ENCODE assay signal across 8 cellular contexts in the genomic region with DNA sequence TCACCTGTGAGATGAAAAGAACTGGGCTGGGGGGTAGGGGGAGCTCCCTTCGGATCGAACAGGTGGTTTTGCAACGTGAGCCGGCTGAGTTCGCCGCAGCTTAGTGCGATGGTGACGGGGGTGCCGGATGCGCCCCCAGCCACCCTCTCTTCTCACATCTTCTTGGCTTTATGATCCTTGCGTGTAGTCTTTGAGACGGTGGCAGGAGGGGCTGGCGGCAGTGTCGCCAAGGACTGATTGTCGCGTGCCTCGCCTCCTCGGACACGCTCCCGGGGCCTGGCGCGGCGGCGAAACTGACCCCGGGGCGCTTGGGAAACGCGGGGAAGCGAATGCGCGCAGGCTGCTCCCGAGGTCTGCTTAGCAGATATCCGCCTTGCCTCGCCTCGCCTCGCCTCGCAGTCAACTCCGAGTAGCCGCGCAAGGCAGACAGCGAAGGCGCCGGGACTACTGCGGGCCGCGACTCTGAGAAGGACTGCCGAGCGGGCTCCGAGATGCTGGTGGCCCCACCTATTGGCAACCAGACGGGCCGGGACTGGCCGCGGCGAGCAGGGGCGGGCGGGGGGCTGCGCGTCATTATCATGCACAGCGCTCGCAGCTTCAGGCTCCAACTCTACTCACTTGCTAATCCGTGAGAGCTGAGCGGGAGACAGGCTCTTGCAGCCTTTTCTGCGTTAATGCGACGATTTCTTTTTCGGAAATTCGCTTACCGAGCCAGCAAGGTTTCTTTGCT. TPM values are rescaled to one million over a fixed set of nuclear protein-coding genes. Genes with fewer than 3 reads are reported as not detected.
A peak's percentile ranks its signal among the peaks of the same experiment; 100 is the strongest.
DNase-seq lines count a peak whose midpoint lies in the region; ATAC-seq and TF ChIP-seq lines count a peak whose summit lies in the region.

No MANE protein-coding gene starts in this region.

- no peaks in the 10 kb centered on the region for H3K9me3 Mint-ChIP-seq in activated T-helper 17 cell treated with anti-CD3 and anti-CD28 coated beads, Interleukin-2, amount 50 U/mL, for 72 hours
- no peaks in the 10 kb centered on the region; the same call in 1 of the 2 replicates for H3K9me3 Mint-ChIP-seq in HFFc6

- H4K20me1 ChIP-seq in MM.1S (ENCODE audit: insufficient read depth, low read length), result no peaks in the 10 kb centered on the region

- no peaks in the 10 kb centered on the region for H3K4me1 Mint-ChIP-seq in activated T-helper 17 cell treated with anti-CD3 and anti-CD28 coated beads, Interleukin-2, amount 50 U/mL, for 72 hours
- peaks cover 7% of the 10 kb centered on the region; the same call in 1 of the 2 replicates for H3K4me1 Mint-ChIP-seq in HFFc6 (ENCODE audit: low read depth)

- peak overlapping the region; percentile 72 for H2AFZ ChIP-seq in MM.1S (ENCODE audit: low read length)

- DNase-seq in DMS 273 treated with DMSO at 0.1 percent for 48 hours (lab: John Stamatoyannopoulos, UW) (peak; percentile 61), MM.1S (peak; percentile 59), adrenal gland (peak in 6 of 7 donors; percentile 11 to 85 (median 30)), hepatic stellate cell (ENCODE audit: low spot score) (peak; percentile 67), putamen (ENCODE audit: low spot score) (peak; percentile 85), HFFc6 (no peak)
- DNase-seq in activated CD4-positive, alpha-beta T cell treated with anti-CD3 and anti-CD28 coated beads, Interleukin-2, amount 50 U/mL, for 1 hour, result no peak

- H3K36me3 Mint-ChIP-seq in activated T-helper 17 cell treated with anti-CD3 and anti-CD28 coated beads, Interleukin-2, amount 50 U/mL, for 72 hours (ENCODE audit: low read depth), result no peaks in the 10 kb centered on the region
- H3K36me3 Mint-ChIP-seq in HFFc6 (ENCODE audit: low read depth), result no peaks in the 10 kb centered on the region

- no peaks in the 10 kb centered on the region for H3K4me1 ChIP-seq in MM.1S (ENCODE audit: low read length)
- peaks cover 0 to 4% of the 10 kb centered on the region in 2 donors for H3K4me1 ChIP-seq in adrenal gland (replicated peaks in 1 of 2)

- no peak overlapping the region for H3K27ac Mint-ChIP-seq in activated T-helper 17 cell treated with anti-CD3 and anti-CD28 coated beads, Interleukin-2, amount 50 U/mL, for 72 hours
- H3K27ac Mint-ChIP-seq in HFFc6, result no peak overlapping the region

- no peak overlapping the region; the same call in 1 of the 2 replicates for H3K9ac ChIP-seq in MM.1S (ENCODE audit: low read length)

- no peaks in the 10 kb centered on the region for H3F3A ChIP-seq in MM.1S (ENCODE audit: insufficient read depth, low read length)

- H3K27me3 Mint-ChIP-seq in activated T-helper 17 cell treated with anti-CD3 and anti-CD28 coated beads, Interleukin-2, amount 50 U/mL, for 72 hours, result peaks cover 28% of the 10 kb centered on the region
- H3K27me3 Mint-ChIP-seq in HFFc6 (ENCODE audit: insufficient read depth), result peaks cover 20% of the 10 kb centered on the region; the same call in 1 of the 2 replicates

- no peaks in the 10 kb centered on the region for H3K27me3 ChIP-seq in MM.1S (replicated peaks; ENCODE audit: insufficient read depth, low read length)
- H3K27me3 ChIP-seq in adrenal gland, result peaks cover 24% of the 10 kb centered on the region

- no peak for ATAC-seq in activated T-helper 17 cell treated with anti-CD3 and anti-CD28 coated beads, Interleukin-2, amount 50 U/mL, for 72 hours (replicated peaks)

- TF ChIP-seq CTCF in MM.1S (IDR thresholded peaks at IDR 0.05; ENCODE audit: low read length) (no peak), adrenal gland (IDR thresholded peaks at IDR 0.05) (no peak), HFFc6 (IDR thresholded peaks at IDR 0.05) (no peak)

- H3K9me2 ChIP-seq in MM.1S (replicated peaks; ENCODE audit: insufficient read depth, low read length), result no peaks in the 10 kb centered on the region

- H3K36me3 ChIP-seq in MM.1S (replicated peaks; ENCODE audit: insufficient read depth, low read length) (no peaks in the 10 kb centered on the region), adrenal gland (replicated peaks in 1 of 2) (no peaks in the 10 kb centered on the region)

- WGBS in adrenal gland, 4 donors, result 0 to 2% (median 2%) methylated on average over 20 to 68 of the region's 68 CpGs

- TF ChIP-seq POLR2A in adrenal gland (IDR thresholded peaks at IDR 0.05), result peak; percentile 7 to 9

- H3K79me2 ChIP-seq in MM.1S (ENCODE audit: low read length), result no peaks in the 10 kb centered on the region

- intact Hi-C loops in adrenal gland (cut with DNase I), result no loop called here

- H3K4me2 ChIP-seq in MM.1S (ENCODE audit: low read depth, low read length), result peak overlapping the region; percentile 90

- H3K27ac ChIP-seq in MM.1S (ENCODE audit: low read length) (no peak overlapping the region), adrenal gland (peak overlapping the region in 1 of 5 donors; percentile 53)

- H3K4me3 ChIP-seq in MM.1S (ENCODE audit: low read length) (peak overlapping the region; percentile 61), adrenal gland (peak overlapping the region in 1 of 4 donors; percentile 10)

- no peak overlapping the region for H3K4me3 Mint-ChIP-seq in activated T-helper 17 cell treated with anti-CD3 and anti-CD28 coated beads, Interleukin-2, amount 50 U/mL, for 72 hours
- no peak overlapping the region for H3K4me3 Mint-ChIP-seq in HFFc6

- H3K9me3 ChIP-seq in MM.1S (replicated peaks; ENCODE audit: insufficient read depth, low read length) (no peaks in the 10 kb centered on the region), adrenal gland (replicated peaks in 1 of 3) (no peaks in the 10 kb centered on the region)

RNA-seq across cellular contexts. Expression of a gene that starts 1.5 kb away (rescaled TPM):
- total RNA-seq in adrenal gland, result 1 to 10 TPM in 6 of 8 donors, under 1 TPM in 2; 0.69 to 4.0 (median 2.6) TPM
- polyA plus RNA-seq in adrenal gland, result 1 to 10 TPM in 2 of 3 donors, under 1 TPM in 1; 0.88 to 1.8 (median 1.2) TPM
- not detected for total RNA-seq in activated T-helper 17 cell treated with anti-CD3 and anti-CD28 coated beads, Interleukin-2, amount 50 U/mL, for 72 hours
- not detected for total RNA-seq in HFFc6 (2021; fragmentation: NEBNext Ultra II Directional; extraction: Animal tissue kit (Norgen Biotek cat#: 25700))

Comparison
In these comparisons a context has a peak if more than half of its experiments do, and no peak if none do; other contexts are left out.
1. DNase-seq: peak in DMS 273 treated with DMSO at 0.1 percent for 48 hours (single experiment), MM.1S (single experiment), adrenal gland (6 of 7), hepatic stellate cell (single experiment) and putamen (single experiment); none in HFFc6 (single experiment) and activated CD4-positive, alpha-beta T cell treated with anti-CD3 and anti-CD28 coated beads, Interleukin-2, amount 50 U/mL, for 1 hour (single experiment).